In the genomic region with DNA sequence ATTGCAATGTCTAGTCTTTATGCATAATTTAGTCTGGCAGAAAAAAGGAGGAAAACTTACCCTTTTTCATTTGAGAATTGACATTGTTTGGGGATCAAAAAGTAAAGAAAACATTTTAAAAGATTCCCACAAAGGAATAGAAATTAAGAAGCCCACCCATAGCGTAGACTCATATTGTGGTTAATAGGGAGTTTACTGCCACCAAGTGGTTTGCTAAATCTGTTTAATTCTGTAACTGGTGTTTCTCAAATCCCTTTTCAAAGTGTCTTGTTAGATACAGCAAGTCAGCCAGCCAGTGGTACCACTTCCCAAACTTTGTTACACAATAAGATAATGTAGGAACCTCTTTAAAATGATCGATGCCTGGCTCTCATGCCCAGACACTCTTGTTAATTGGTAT, we compare ENCODE assay signal across 11 cellular contexts.
DNase-seq lines count a peak whose midpoint lies in the region; TF ChIP-seq lines count a peak whose summit lies in the region.
"Had no signal": no experiment of that assay in that cellular context is flagged by ENCODE, and none has a peak within 500 bp of the region (broad histone marks: within the 10 kb centered on the region; RNA-seq: fewer than 3 reads in every experiment).

No MANE protein-coding gene starts in this region.

- H3K9me3 ChIP-seq in Loucy (ENCODE audit: insufficient read depth, low read depth, low read length) (no peaks in the 10 kb centered on the region), mammary epithelial cell (replicated peaks; ENCODE audit: insufficient read depth, low read length) (no peaks in the 10 kb centered on the region)

- POLR2A ChIA-PET in activated CD4-positive, alpha-beta memory T cell treated with anti-CD3 and anti-CD28 coated beads for 36 hours (lab: Charles Lee): no interaction called here

- no peak overlapping the region for H3K27ac ChIP-seq in mammary epithelial cell (ENCODE audit: insufficient read depth, low read depth, low read length)

- H3K79me2 ChIP-seq in Loucy (ENCODE audit: insufficient read depth, low read length) (no peaks in the 10 kb centered on the region), mammary epithelial cell (ENCODE audit: insufficient read depth, low read length) (no peaks in the 10 kb centered on the region)

- no peak overlapping the region for H3K4me3 ChIP-seq in Loucy (ENCODE audit: low read length, poor library complexity, severe bottlenecking)
- no peak overlapping the region for H3K4me3 ChIP-seq in mammary epithelial cell (replicated peaks in 1 of 3; ENCODE audit: insufficient read depth in 1 of 3, low read depth in 2 of 3, low read length in 3 of 3)

- H2AFZ ChIP-seq in Loucy (ENCODE audit: low read length): no peak overlapping the region
- no peak overlapping the region for H2AFZ ChIP-seq in mammary epithelial cell (ENCODE audit: low read depth, low read length)

- no peak overlapping the region for H3K4me3 Mint-ChIP-seq in endothelial cell (ENCODE audit: unreplicated experiment)
- H3K4me3 Mint-ChIP-seq in activated CD4-positive, alpha-beta memory T cell treated with anti-CD3 and anti-CD28 coated beads for 36 hours: no peak overlapping the region
- H3K4me3 Mint-ChIP-seq: activated T-cell treated with anti-CD3 and anti-CD28 coated beads, Interleukin-2, amount 50 U/mL, for 4 hours had no signal

- H3K4me2 ChIP-seq in Loucy (ENCODE audit: low read depth, low read length, poor library complexity, severe bottlenecking) (no peak overlapping the region), mammary epithelial cell (ENCODE audit: insufficient read depth, low read depth, low read length) (no peak overlapping the region)

- BruUV-seq in mammary epithelial cell (replicated peaks; lab: Mats Ljungman, UMichigan): no TSS peak

- whole genome bisulfite sequencing in mammary epithelial cell (ENCODE audit: low coverage, missing lambda C conversion rate): 0% methylated on average over 2 of the region's 2 CpGs

- H3K9ac ChIP-seq in Loucy (ENCODE audit: low read depth, low read length, poor library complexity, severe bottlenecking) (no peak overlapping the region), mammary epithelial cell (ENCODE audit: insufficient read depth, low read length) (no peak overlapping the region)

- H3K27me3 ChIP-seq in Loucy (ENCODE audit: insufficient read depth, low read length, poor library complexity, severe bottlenecking): no peaks in the 10 kb centered on the region
- no peaks in the 10 kb centered on the region for H3K27me3 ChIP-seq in mammary epithelial cell (ENCODE audit: insufficient read depth, low read length)

- in situ Hi-C loops in G401 (cut with HindIII; ENCODE audit: low sequenced_read_pairs) (no loop called here), mammary epithelial cell (cut with MboI; ENCODE audit: low sequenced_read_pairs in 2 of 2) (no loop called here)

- H4K20me1 ChIP-seq in Loucy (ENCODE audit: insufficient read depth, low read length, poor library complexity, severe bottlenecking) (no peaks in the 10 kb centered on the region), mammary epithelial cell (ENCODE audit: insufficient read depth, low read length) (no peaks in the 10 kb centered on the region)

- no peaks in the 10 kb centered on the region for H3K4me1 Mint-ChIP-seq in endothelial cell (ENCODE audit: unreplicated experiment)
- no peaks in the 10 kb centered on the region for H3K4me1 Mint-ChIP-seq in activated CD4-positive, alpha-beta memory T cell treated with anti-CD3 and anti-CD28 coated beads for 36 hours (ENCODE audit: low read depth)

- DNase-seq in G401 (ENCODE audit: low spot score) (peak; percentile 6), cerebellar cortex (ENCODE audit: low spot score) (peak; percentile 8), middle frontal gyrus (ENCODE audit: extremely low spot score, low spot score) (peak; percentile 37), endothelial cell (ENCODE audit: low spot score) (no peak), mammary epithelial cell (no peak), germinal center (ENCODE audit: low spot score) (no peak)
- no peak for DNase-seq in activated CD4-positive, alpha-beta memory T cell treated with anti-CD3 and anti-CD28 coated beads for 36 hours
- DNase-seq: activated T-cell treated with anti-CD3 and anti-CD28 coated beads, Interleukin-2, amount 50 U/mL, for 4 hours; effector memory CD4-positive, alpha-beta T cell; NCI-H1436 had no signal

- TF ChIP-seq CTCF in Loucy (conservative IDR thresholded peaks at IDR 0.05; ENCODE audit: low read length) (peak; percentile 40), endothelial cell (IDR thresholded peaks at IDR 0.05; ENCODE audit: unreplicated experiment) (no peak), mammary epithelial cell (conservative IDR thresholded peaks at IDR 0.05 in 1 of 2, IDR thresholded peaks at IDR 0.05 in 1 of 2; ENCODE audit: extremely low read depth in 1 of 2, insufficient read depth in 1 of 2, low read depth in 1 of 2, low read length in 2 of 2) (no peak)

- H3K36me3 ChIP-seq in Loucy (ENCODE audit: insufficient read depth, low read length): no peaks in the 10 kb centered on the region
- no peaks in the 10 kb centered on the region for H3K36me3 ChIP-seq in mammary epithelial cell (ENCODE audit: insufficient read depth, low read length)

- intact Hi-C loops in mammary epithelial cell (cut with micrococcal nuclease): no loop called here
- intact Hi-C loops in activated CD4-positive, alpha-beta memory T cell treated with anti-CD3 and anti-CD28 coated beads for 36 hours (cut with micrococcal nuclease): no loop called here

- no peaks in the 10 kb centered on the region for H3K9me2 ChIP-seq in Loucy (replicated peaks; ENCODE audit: low read depth, low read length)

- H3K4me1 ChIP-seq in Loucy (ENCODE audit: insufficient read depth, low read length, poor library complexity, severe bottlenecking) (no peaks in the 10 kb centered on the region), mammary epithelial cell (ENCODE audit: insufficient read depth, low read length) (no peaks in the 10 kb centered on the region)

- no peaks in the 10 kb centered on the region for H3F3A ChIP-seq in Loucy (ENCODE audit: low read depth)

- CTCF ChIA-PET in mammary epithelial cell (lab: Charles Lee; ENCODE audit: low non-redundant PET): no interaction called here
- CTCF ChIA-PET in activated CD4-positive, alpha-beta memory T cell treated with anti-CD3 and anti-CD28 coated beads for 36 hours (lab: Charles Lee): no interaction called here

- H3K36me3 Mint-ChIP-seq in endothelial cell (ENCODE audit: low read depth, unreplicated experiment): no peaks in the 10 kb centered on the region
- no peaks in the 10 kb centered on the region for H3K36me3 Mint-ChIP-seq in activated CD4-positive, alpha-beta memory T cell treated with anti-CD3 and anti-CD28 coated beads for 36 hours

- no peaks in the 10 kb centered on the region for H3K27me3 Mint-ChIP-seq in endothelial cell (ENCODE audit: unreplicated experiment)
- H3K27me3 Mint-ChIP-seq in activated CD4-positive, alpha-beta memory T cell treated with anti-CD3 and anti-CD28 coated beads for 36 hours: no peaks in the 10 kb centered on the region

- dilution Hi-C loops in mammary epithelial cell (cut with HindIII; ENCODE audit: low sequenced_read_pairs): no loop called here

- no peak overlapping the region for H3K27ac Mint-ChIP-seq in endothelial cell (ENCODE audit: unreplicated experiment)
- no peak overlapping the region for H3K27ac Mint-ChIP-seq in activated CD4-positive, alpha-beta memory T cell treated with anti-CD3 and anti-CD28 coated beads for 36 hours

- H3K9me3 Mint-ChIP-seq in endothelial cell (ENCODE audit: unreplicated experiment): no peaks in the 10 kb centered on the region
- H3K9me3 Mint-ChIP-seq in activated CD4-positive, alpha-beta memory T cell treated with anti-CD3 and anti-CD28 coated beads for 36 hours: no peaks in the 10 kb centered on the region

Comparison
In these comparisons a context has a peak if more than half of its experiments do, and no peak if none do; other contexts are left out.
1. DNase-seq: peak in G401 (single experiment), cerebellar cortex (single experiment) and middle frontal gyrus (single experiment); none in endothelial cell (single experiment), mammary epithelial cell (single experiment), activated CD4-positive, alpha-beta memory T cell treated with anti-CD3 and anti-CD28 coated beads for 36 hours (single experiment) and germinal center (single experiment).